In genomic region chr4:124030038-124030638, GRCh38 we compare ENCODE assay signal across 18 cellular contexts.
DNase-seq lines count a peak whose midpoint lies in the region; ATAC-seq and TF ChIP-seq lines count a peak whose summit lies in the region.
"Had no signal": no experiment of that assay in that cellular context is flagged by ENCODE, and none has a peak within 500 bp of the region (broad histone marks: within the 10 kb centered on the region; RNA-seq: fewer than 3 reads in every experiment).

No MANE protein-coding gene starts in this region.

- H4K91ac ChIP-seq in IMR-90 (ENCODE audit: insufficient read depth, low read depth, low read length) = no peak overlapping the region

- H2BK120ac ChIP-seq in IMR-90 (ENCODE audit: low read depth, low read length) = no peak overlapping the region

- H3K36me3 ChIP-seq in IMR-90 (ENCODE audit: control insufficient read depth, insufficient read depth, low read length) (no peaks in the 10 kb centered on the region), esophagus squamous epithelium (no peaks in the 10 kb centered on the region), skeletal muscle tissue (ENCODE audit: control insufficient read depth in 3 of 3, insufficient read depth in 3 of 3, low read length in 3 of 3) (no peaks in the 10 kb centered on the region)

- no peaks in the 10 kb centered on the region for H3K4me1 Mint-ChIP-seq in CD4-positive, alpha-beta T cell (ENCODE audit: low read depth)
- H3K4me1 Mint-ChIP-seq: activated B cell treated with CpG ODN at 0.5 μM for 24 hours had no signal

- H3K4me2 ChIP-seq in IMR-90 (ENCODE audit: low read depth, low read length) = no peak overlapping the region

- H3K9me1 ChIP-seq in IMR-90 (ENCODE audit: insufficient read depth, low read length) = no peaks in the 10 kb centered on the region

- H3K23ac ChIP-seq in IMR-90 (ENCODE audit: low read depth, low read length) = no peak overlapping the region

- H3K27me3 Mint-ChIP-seq in CD4-positive, alpha-beta T cell = no peaks in the 10 kb centered on the region
- H3K27me3 Mint-ChIP-seq: activated B cell treated with CpG ODN at 0.5 μM for 24 hours; natural killer cell treated with Interleukin-12 subunit alpha and Interleukin-12 subunit beta and Interleukin-15 and Interleukin-18, amount 100 ng/mL, for 72 hours had no signal

- in situ Hi-C loops in IMR-90 (cut with MboI; ENCODE audit: low sequenced_read_pairs) = no loop called here

- H3K27ac Mint-ChIP-seq in CD4-positive, alpha-beta T cell = no peak overlapping the region
- H3K27ac Mint-ChIP-seq: activated B cell treated with CpG ODN at 0.5 μM for 24 hours; natural killer cell treated with Interleukin-12 subunit alpha and Interleukin-12 subunit beta and Interleukin-15 and Interleukin-18, amount 100 ng/mL, for 72 hours had no signal

- H3K4me3 Mint-ChIP-seq in CD4-positive, alpha-beta T cell = no peak overlapping the region
- H3K4me3 Mint-ChIP-seq: activated B cell treated with CpG ODN at 0.5 μM for 24 hours; natural killer cell treated with Interleukin-12 subunit alpha and Interleukin-12 subunit beta and Interleukin-15 and Interleukin-18, amount 100 ng/mL, for 72 hours had no signal

- H3K9me3 ChIP-seq in IMR-90 (ENCODE audit: control insufficient read depth, insufficient read depth, low read length) (peaks cover 2% of the 10 kb centered on the region; the same call in 1 of the 2 replicates), esophagus squamous epithelium (no peaks in the 10 kb centered on the region), skeletal muscle tissue (ENCODE audit: control insufficient read depth in 3 of 3, low read length in 3 of 3) (no peaks in the 10 kb centered on the region)
- H3K9me3 ChIP-seq in CD4-positive, alpha-beta T cell (ENCODE audit: control insufficient read depth, low read length) = no peaks in the 10 kb centered on the region

- ATAC-seq in IMR-90 (ENCODE audit: low read depth) (peak; percentile 42; the same call in 1 of the 2 replicates), HG03565 (IDR thresholded peaks at IDR 0.05; ENCODE audit: unreplicated experiment) (no peak), HG02840 (IDR thresholded peaks at IDR 0.05; ENCODE audit: low FRiP score, unreplicated experiment) (no peak)
- ATAC-seq in CD4-positive, alpha-beta T cell (ENCODE audit: poor library complexity) = no peak
- ATAC-seq: natural killer cell treated with Interleukin-12 subunit alpha and Interleukin-12 subunit beta and Interleukin-15 and Interleukin-18, amount 100 ng/mL, for 72 hours; stimulated activated naive CD8-positive, alpha-beta T cell treated with anti-CD3 and anti-CD28 coated beads, Interleukin-15, Interleukin-2, amounts not matched to agents 100 U/mL and 50 U/mL, for 24 hours had no signal

- H3K4me1 ChIP-seq in IMR-90 (ENCODE audit: control insufficient read depth, insufficient read depth, low read length) = no peaks in the 10 kb centered on the region; the same call in 1 of the 2 replicates
- H3K4me1 ChIP-seq in esophagus squamous epithelium = peaks cover 0 to 27% (median 7%) of the 10 kb centered on the region in 3 donors
- H3K4me1 ChIP-seq in skeletal muscle tissue (ENCODE audit: control insufficient read depth in 3 of 3, insufficient read depth in 3 of 3, low read length in 3 of 3) = no peaks in the 10 kb centered on the region

- no peak overlapping the region for H2BK20ac ChIP-seq in IMR-90 (ENCODE audit: low read depth, low read length)

- H4K8ac ChIP-seq in IMR-90 (ENCODE audit: low read depth in 2 of 2, low read length in 2 of 2) = no peak overlapping the region

- no peak overlapping the region for H3K27ac ChIP-seq in IMR-90 (ENCODE audit: insufficient read depth, low read length)
- H3K27ac ChIP-seq in esophagus squamous epithelium = peak overlapping the region in 3 of 4 donors; percentile 36 to 62 (median 56)
- H3K27ac ChIP-seq in skeletal muscle tissue (ENCODE audit: low read depth, low read length) = peak overlapping the region; percentile 20
- no peak overlapping the region for H3K27ac ChIP-seq in CD4-positive, alpha-beta T cell (ENCODE audit: low read depth, low read length)

- TF ChIP-seq CTCF in IMR-90 (conservative IDR thresholded peaks at IDR 0.05; ENCODE audit: low read depth, low read length) (no peak), esophagus squamous epithelium (IDR thresholded peaks at IDR 0.05) (no peak), lower leg skin (IDR thresholded peaks at IDR 0.05) (no peak)
- TF ChIP-seq CTCF in CD4-positive, alpha-beta T cell (IDR thresholded peaks at IDR 0.05) = no peak

- no peak overlapping the region for H3K56ac ChIP-seq in IMR-90 (ENCODE audit: extremely low read depth, insufficient read depth, low read length)

- no peaks in the 10 kb centered on the region for H3K36me3 Mint-ChIP-seq in CD4-positive, alpha-beta T cell (ENCODE audit: low read depth)
- H3K36me3 Mint-ChIP-seq: natural killer cell treated with Interleukin-12 subunit alpha and Interleukin-12 subunit beta and Interleukin-15 and Interleukin-18, amount 100 ng/mL, for 72 hours had no signal

- H2BK5ac ChIP-seq in IMR-90 (ENCODE audit: low read depth, low read length, poor library complexity, severe bottlenecking) = no peak overlapping the region

- H3K4me3 ChIP-seq in IMR-90 (ENCODE audit: insufficient read depth, low read depth, low read length) = no peak overlapping the region
- H3K4me3 ChIP-seq in esophagus squamous epithelium = no peak overlapping the region
- no peak overlapping the region for H3K4me3 ChIP-seq in lower leg skin (ENCODE audit: low read depth, poor library complexity, severe bottlenecking)
- H3K4me3 ChIP-seq in skeletal muscle tissue (ENCODE audit: low read length in 3 of 3) = no peak overlapping the region

- no peaks in the 10 kb centered on the region for H3K79me1 ChIP-seq in IMR-90 (ENCODE audit: low read depth in 1 of 2, low read length in 2 of 2)

- no peak overlapping the region for H4K5ac ChIP-seq in IMR-90 (ENCODE audit: low read depth, low read length)

- 0 out of 3 replicates have a peak overlapping the region, but pooled peaks have one; percentile 3 for H2BK15ac ChIP-seq in IMR-90 (ENCODE audit: low read depth, low read length)

- POLR2A ChIA-PET in IMR-90 (lab: Charles Lee; ENCODE audit: unreplicated experiment) = no interaction called here
- POLR2A ChIA-PET in CD4-positive, alpha-beta T cell (lab: Charles Lee) = no interaction called here

- no TSS peak for BruUV-seq in IMR-90 (replicated peaks; lab: Mats Ljungman, UMichigan)

- dilution Hi-C loops in IMR-90 (cut with HindIII; ENCODE audit: low sequenced_read_pairs, unreplicated experiment) = no loop called here

- peak overlapping the region; percentile 2; the same call in 1 of the 2 replicates for H3K14ac ChIP-seq in IMR-90 (replicated peaks; ENCODE audit: low read depth, low read length)

- no CpG with 5 or more reads among the region's 3 CpGs for WGBS in IMR-90 (ENCODE audit: extremely low coverage in 2 of 2, insufficient read length in 1 of 2), 2 experiments
- WGBS in esophagus squamous epithelium, 2 donors = 64 to 67% methylated on average over 2 to 3 of the region's 3 CpGs
- WGBS in lower leg skin, 2 donors = 41 to 50% methylated on average over 3 of the region's 3 CpGs

- no peak for DNase-seq in IMR-90
- no peak for DNase-seq in esophagus squamous epithelium (lab: John Stamatoyannopoulos, UW)
- DNase-seq in lower leg skin (ENCODE audit: low spot score in 2 of 2) = peak; percentile 46 to 79
- DNase-seq in CD4-positive, alpha-beta T cell = no peak
- DNase-seq in Kasumi-1 (lab: John Stamatoyannopoulos, UW) = no peak
- DNase-seq: activated B cell treated with CpG ODN at 0.5 μM for 24 hours; activated CD8-positive, alpha-beta memory T cell treated with anti-CD3 and anti-CD28 coated beads, Interleukin-2, amount 50 U/mL, for 48 hours; activated naive CD4-positive, alpha-beta T cell treated with anti-CD3 and anti-CD28 coated beads, Interleukin-2, amount 50 U/mL, for 16 hours; central memory CD4-positive, alpha-beta T cell; HCEC 1CT; head of caudate nucleus; NCI-H1694; NCI-H510A treated with DMSO at 0.1 percent for 48 hours; stimulated activated naive CD8-positive, alpha-beta T cell treated with anti-CD3 and anti-CD28 coated beads, Interleukin-15, Interleukin-2, amounts not matched to agents 100 U/mL and 50 U/mL, for 24 hours had no signal

- no peaks in the 10 kb centered on the region for H3K9me3 Mint-ChIP-seq in CD4-positive, alpha-beta T cell
- H3K9me3 Mint-ChIP-seq: activated B cell treated with CpG ODN at 0.5 μM for 24 hours had no signal

- TF ChIP-seq POLR2A in IMR-90 (IDR thresholded peaks at IDR 0.05; ENCODE audit: low read depth, low read length) (no peak), esophagus squamous epithelium (IDR thresholded peaks at IDR 0.05) (no peak), lower leg skin (IDR thresholded peaks at IDR 0.05) (no peak)

- H3K27me3 ChIP-seq in IMR-90 (ENCODE audit: control insufficient read depth, insufficient read depth, low read length) (no peaks in the 10 kb centered on the region), esophagus squamous epithelium (no peaks in the 10 kb centered on the region), skeletal muscle tissue (ENCODE audit: control insufficient read depth in 3 of 3, insufficient read depth in 3 of 3, low read length in 3 of 3) (no peaks in the 10 kb centered on the region)
- H3K27me3 ChIP-seq in CD4-positive, alpha-beta T cell (ENCODE audit: control insufficient read depth, insufficient read depth, low read length) = no peaks in the 10 kb centered on the region

- intact Hi-C loops in IMR-90 (cut with micrococcal nuclease) = no loop called here
- intact Hi-C loops in esophagus squamous epithelium (cut with DNase I) = no loop called here
- intact Hi-C loops in lower leg skin (cut with DNase I; ENCODE audit: low total_unique reads) = no loop called here
- intact Hi-C loops in CD4-positive, alpha-beta T cell (cut with DNase I, micrococcal nuclease) = no loop called here

- H3K4ac ChIP-seq in IMR-90 (ENCODE audit: low read depth, low read length) = no peak overlapping the region

- H2AFZ ChIP-seq in IMR-90 (replicated peaks; ENCODE audit: low read length, poor library complexity) = no peak overlapping the region

- TF ChIP-seq RAD21 in IMR-90 (IDR thresholded peaks at IDR 0.05; ENCODE audit: low read length) = no peak

- H2AK5ac ChIP-seq in IMR-90 (ENCODE audit: low read depth, low read length) = no peak overlapping the region

- no peaks in the 10 kb centered on the region for H4K20me1 ChIP-seq in IMR-90 (ENCODE audit: insufficient read depth, low read length)

- CTCF ChIA-PET in IMR-90 (lab: Yijun Ruan, JAX) = no interaction called here
- CTCF ChIA-PET in CD4-positive, alpha-beta T cell (lab: Charles Lee) = no interaction called here

- no peak overlapping the region for H3K9ac ChIP-seq in IMR-90 (ENCODE audit: low read depth, low read length)
- peak overlapping the region in 1 of 3 donors; percentile 17 for H3K9ac ChIP-seq in skeletal muscle tissue (ENCODE audit: low read depth in 1 of 3, low read length in 3 of 3)

- H2AK9ac ChIP-seq in IMR-90 (replicated peaks; ENCODE audit: low read depth, low read length, poor library complexity) = no peak overlapping the region

- no peak overlapping the region for H3K18ac ChIP-seq in IMR-90 (ENCODE audit: low read depth, low read length)

Comparison
In these comparisons a context has a peak if more than half of its experiments do, and no peak if none do; other contexts are left out.
1. DNase-seq: peak in lower leg skin (2 of 2); none in IMR-90 (single experiment), esophagus squamous epithelium (single experiment), CD4-positive, alpha-beta T cell (0 of 10) and Kasumi-1 (0 of 2).
2. H3K27ac ChIP-seq: peak in esophagus squamous epithelium (3 of 4) and skeletal muscle tissue (single experiment); none in IMR-90 (single experiment) and CD4-positive, alpha-beta T cell (single experiment).